11 cellular contexts compared by ENCODE assay signal in genomic region chr5:31194458-31194808, GRCh38. TPM values are rescaled to one million over a fixed set of nuclear protein-coding genes. Genes with fewer than 3 reads are reported as not detected.
DNase-seq lines count a peak whose midpoint lies in the region; ATAC-seq and TF ChIP-seq lines count a peak whose summit lies in the region.
"Had no signal": no experiment of that assay in that cellular context is flagged by ENCODE, and none has a peak within 500 bp of the region (broad histone marks: within the 10 kb centered on the region; RNA-seq: fewer than 3 reads in every experiment).

No MANE protein-coding gene starts in this region.

- no peak for TF ChIP-seq EP300 in upper lobe of left lung (IDR thresholded peaks at IDR 0.05)

- H3K4me3 ChIP-seq in endodermal cell (ENCODE audit: low read length) (peak overlapping the region; percentile 84), mesodermal cell (ENCODE audit: extremely low read depth, insufficient read depth, low read length, poor library complexity, severe bottlenecking) (peak overlapping the region; percentile 49), upper lobe of left lung (peak overlapping the region; percentile 3 to 44 (median 38))

- no peak for TF ChIP-seq POLR2A in upper lobe of left lung (IDR thresholded peaks at IDR 0.05)

- 3 to 7% methylated on average over 14 to 15 of the region's 15 CpGs for WGBS in endodermal cell (ENCODE audit: insufficient coverage in 1 of 2, insufficient read length in 1 of 2), 2 experiments
- 1 to 7% methylated on average over 13 to 15 of the region's 15 CpGs for WGBS in mesodermal cell (ENCODE audit: insufficient coverage in 2 of 2), 2 experiments
- WGBS in upper lobe of left lung, 2 donors: 8 to 11% methylated on average over 15 of the region's 15 CpGs

- H3K27me3 ChIP-seq in endodermal cell (ENCODE audit: control insufficient read depth, insufficient read depth, low read length, poor library complexity, severe bottlenecking) (peaks cover 51% of the 10 kb centered on the region), upper lobe of left lung (peaks cover 0 to 21% (median 8%) of the 10 kb centered on the region in 4 donors)

- H3K36me3 Mint-ChIP-seq in endodermal cell (ENCODE audit: low read depth): no peaks in the 10 kb centered on the region

- H3K9me3 ChIP-seq in endodermal cell (ENCODE audit: control insufficient read depth, low read length): no peaks in the 10 kb centered on the region
- no peaks in the 10 kb centered on the region for H3K9me3 ChIP-seq in mesodermal cell (ENCODE audit: control insufficient read depth, low read length)
- no peaks in the 10 kb centered on the region for H3K9me3 ChIP-seq in upper lobe of left lung

- ATAC-seq in upper lobe of left lung (ENCODE audit: low FRiP score in 2 of 2) (peak in 1 of 2 donors; percentile 21), HG03280 (IDR thresholded peaks at IDR 0.05; ENCODE audit: unreplicated experiment) (no peak)

- H3K27ac Mint-ChIP-seq in endodermal cell: no peak overlapping the region
- H3K27ac Mint-ChIP-seq: immature natural killer cell had no signal

- peaks cover 59% of the 10 kb centered on the region for H3K27me3 Mint-ChIP-seq in endodermal cell (ENCODE audit: insufficient read depth)

- H3K4me3 Mint-ChIP-seq in endodermal cell: peak overlapping the region; percentile 57
- H3K4me3 Mint-ChIP-seq: immature natural killer cell had no signal

- TF ChIP-seq CTCF in endodermal cell (conservative IDR thresholded peaks at IDR 0.05): no peak
- no peak for TF ChIP-seq CTCF in upper lobe of left lung (IDR thresholded peaks at IDR 0.05)

- DNase-seq in DMS53 (lab: John Stamatoyannopoulos, UW): peak; percentile 30
- DNase-seq in DMS53 treated with DMSO at 0.1 percent for 48 hours (lab: John Stamatoyannopoulos, UW; ENCODE audit: unreplicated experiment): no peak
- DNase-seq in endodermal cell: no peak
- DNase-seq in upper lobe of left lung: no peak
- DNase-seq in stimulated activated naive CD4-positive, alpha-beta T cell treated with Interleukin-2 at 50 U/mL for 16 hours (lab: John Stamatoyannopoulos, UW): no peak
- DNase-seq in stimulated activated CD4-positive, alpha-beta T cell treated with anti-CD3 and anti-CD28 coated beads, Interleukin-2, amount 100 ng/mL, for 24 hours: no peak
- DNase-seq: immature natural killer cell, OCI-M1 had no signal

- H3K27ac ChIP-seq in endodermal cell (ENCODE audit: low read depth, low read length) (no peak overlapping the region), mesodermal cell (ENCODE audit: low read depth, low read length, severe bottlenecking) (peak overlapping the region; percentile 6), upper lobe of left lung (peak overlapping the region in 2 of 4 donors; percentile 19 to 61)
- H3K27ac ChIP-seq: 22Rv1 had no signal

- H3K36me3 ChIP-seq in endodermal cell (ENCODE audit: control insufficient read depth, insufficient read depth, low read length): no peaks in the 10 kb centered on the region
- H3K36me3 ChIP-seq in mesodermal cell (ENCODE audit: control insufficient read depth, insufficient read depth, low read length): no peaks in the 10 kb centered on the region
- no peaks in the 10 kb centered on the region for H3K36me3 ChIP-seq in upper lobe of left lung

- H3K9me3 Mint-ChIP-seq in endodermal cell: no peaks in the 10 kb centered on the region

- H3K4me1 ChIP-seq in endodermal cell (ENCODE audit: control insufficient read depth, insufficient read depth, low read length) (no peaks in the 10 kb centered on the region), mesodermal cell (ENCODE audit: control insufficient read depth, insufficient read depth, low read length, poor library complexity, severe bottlenecking) (peaks cover 7% of the 10 kb centered on the region), upper lobe of left lung (peaks cover 9 to 18% (median 13%) of the 10 kb centered on the region in 4 donors)

- H3K9ac ChIP-seq in endodermal cell (ENCODE audit: extremely low read depth, low read length, poor library complexity, severe bottlenecking): no peak overlapping the region

- peaks cover 13% of the 10 kb centered on the region for H3K4me1 Mint-ChIP-seq in endodermal cell

RNA-seq across cellular contexts. Expression of gene CDH6, which starts 0.9 kb away (rescaled TPM):
- total RNA-seq in endodermal cell (1 to 10 TPM; 1.1 TPM), upper lobe of left lung (1 to 10 TPM; 1.8 to 3.6 (median 2.6) TPM)
- 167 TPM for polyA plus RNA-seq in endodermal cell (2013, experiment 1 of 2)
- polyA plus RNA-seq in endodermal cell (2013, experiment 2 of 2): 172 TPM
- 60.6 TPM for polyA plus RNA-seq in mesodermal cell (2013, experiment 1 of 2)
- polyA plus RNA-seq in mesodermal cell (2013, experiment 2 of 2): 42.2 TPM
- polyA plus RNA-seq: immature natural killer cell had no signal
